Comparison of ENCODE assay signal across 15 cellular contexts in genomic region chr6:115613488-115613887, GRCh38.
DNase-seq lines count a peak whose midpoint lies in the region; ATAC-seq and TF ChIP-seq lines count a peak whose summit lies in the region.
"Had no signal": no experiment of that assay in that cellular context is flagged by ENCODE, and none has a peak within 500 bp of the region (broad histone marks: within the 10 kb centered on the region; RNA-seq: fewer than 3 reads in every experiment).

No MANE protein-coding gene starts in this region.

- TF ChIP-seq CTCF in RWPE2 (IDR thresholded peaks at IDR 0.05; ENCODE audit: poor library complexity, severe bottlenecking) (no peak), fibroblast of mammary gland (conservative IDR thresholded peaks at IDR 0.05; ENCODE audit: control insufficient read depth, insufficient read depth, low read depth, low read length) (no peak), GM10266 (IDR thresholded peaks at IDR 0.05; ENCODE audit: control insufficient read depth, insufficient read depth, low read depth, missing control alignments) (no peak), thyroid gland (IDR thresholded peaks at IDR 0.05) (no peak), Calu3 (IDR thresholded peaks at IDR 0.05; ENCODE audit: unreplicated experiment) (no peak)

- no peak overlapping the region for H3K4me3 ChIP-seq in RWPE2 (ENCODE audit: severe bottlenecking)
- no peak overlapping the region for H3K4me3 ChIP-seq in fibroblast of mammary gland (ENCODE audit: control insufficient read depth, low read depth, low read length)
- H3K4me3 ChIP-seq in skeletal muscle cell (ENCODE audit: low read depth, low read length), result no peak overlapping the region
- no peak overlapping the region for H3K4me3 ChIP-seq in thyroid gland (replicated peaks in 1 of 3)
- H3K4me3 ChIP-seq: suprapubic skin had no signal

- H3K4me1 ChIP-seq in RWPE2 (ENCODE audit: insufficient read depth, poor library complexity, severe bottlenecking), result peaks cover 3% of the 10 kb centered on the region
- H3K4me1 ChIP-seq in thyroid gland, result no peaks in the 10 kb centered on the region
- H3K4me1 ChIP-seq: suprapubic skin had no signal

- H3K36me3 ChIP-seq in RWPE2 (ENCODE audit: low read depth) (no peaks in the 10 kb centered on the region), thyroid gland (no peaks in the 10 kb centered on the region)
- H3K36me3 ChIP-seq: neutrophil, suprapubic skin had no signal

- peak overlapping the region; percentile 10 for H3K27ac ChIP-seq in RWPE2 (ENCODE audit: poor library complexity, severe bottlenecking)
- no peak overlapping the region for H3K27ac ChIP-seq in thyroid gland
- H3K27ac ChIP-seq: neutrophil, suprapubic skin had no signal

- no peak overlapping the region for H3K27ac Mint-ChIP-seq in Calu3 (ENCODE audit: unreplicated experiment)
- H3K27ac Mint-ChIP-seq: IgD-negative memory B cell had no signal

- H3K27me3 ChIP-seq in RWPE2 (ENCODE audit: insufficient read depth, poor library complexity, severe bottlenecking) (no peaks in the 10 kb centered on the region), thyroid gland (no peaks in the 10 kb centered on the region)
- H3K27me3 ChIP-seq: neutrophil, suprapubic skin had no signal

- H3K4me3 Mint-ChIP-seq in Calu3 (ENCODE audit: low read depth, unreplicated experiment), result no peak overlapping the region
- H3K4me3 Mint-ChIP-seq: IgD-negative memory B cell had no signal

- H3K9me3 ChIP-seq in RWPE2 (ENCODE audit: severe bottlenecking) (no peaks in the 10 kb centered on the region), thyroid gland (no peaks in the 10 kb centered on the region)
- H3K9me3 ChIP-seq: neutrophil, suprapubic skin had no signal

- peak; percentile 81 for ATAC-seq in RWPE2 (ENCODE audit: low read depth)

- H3K27me3 Mint-ChIP-seq in Calu3 (ENCODE audit: unreplicated experiment), result no peaks in the 10 kb centered on the region
- H3K27me3 Mint-ChIP-seq: IgD-negative memory B cell had no signal

- DNase-seq in GM04504 (ENCODE audit: low read depth) (peak; percentile 97), RWPE2 (ENCODE audit: low spot score) (no peak), fibroblast of mammary gland (ENCODE audit: low read depth) (peak; percentile 98), skeletal muscle cell (ENCODE audit: low read depth) (peak; percentile 81), DMS79 (lab: John Stamatoyannopoulos, UW) (no peak), GM10266 (ENCODE audit: extremely low spot score) (no peak), thyroid gland (no peak), Calu3 (no peak)
- DNase-seq: activated gamma-delta T cell; central memory CD4-positive, alpha-beta T cell; NCI-H1417 treated with DMSO at 0.1 percent for 48 hours; NCI-H526 had no signal

- no TSS peak for BruUV-seq in Calu3 (replicated peaks; lab: Mats Ljungman, UMichigan)

- no peaks in the 10 kb centered on the region for H3K4me1 Mint-ChIP-seq in Calu3 (ENCODE audit: low read depth, unreplicated experiment)

- H3K36me3 Mint-ChIP-seq in Calu3 (ENCODE audit: insufficient read depth, unreplicated experiment), result no peaks in the 10 kb centered on the region
- H3K36me3 Mint-ChIP-seq: IgD-negative memory B cell had no signal

- WGBS in thyroid gland, 2 donors, result 76 to 83% methylated on average over 3 of the region's 3 CpGs

- no peak for TF ChIP-seq POLR2A in thyroid gland (IDR thresholded peaks at IDR 0.05)

- CTCF ChIA-PET in Calu3 (lab: Charles Lee), result no interaction called here

- H3K9me3 Mint-ChIP-seq in Calu3 (ENCODE audit: low read depth, unreplicated experiment), result no peaks in the 10 kb centered on the region

- intact Hi-C loops in thyroid gland (cut with DNase I), result no loop called here
- intact Hi-C loops in Calu3 (cut with micrococcal nuclease; ENCODE audit: unreplicated experiment), result no loop called here

Comparison
In these comparisons a context has a peak if more than half of its experiments do, and no peak if none do; other contexts are left out.
1. DNase-seq: peak in GM04504 (single experiment), fibroblast of mammary gland (single experiment) and skeletal muscle cell (single experiment); none in RWPE2 (single experiment), DMS79 (single experiment), GM10266 (single experiment), thyroid gland (0 of 2) and Calu3 (single experiment).